ENCODE assay signal across 1 cellular context in the genomic region with DNA sequence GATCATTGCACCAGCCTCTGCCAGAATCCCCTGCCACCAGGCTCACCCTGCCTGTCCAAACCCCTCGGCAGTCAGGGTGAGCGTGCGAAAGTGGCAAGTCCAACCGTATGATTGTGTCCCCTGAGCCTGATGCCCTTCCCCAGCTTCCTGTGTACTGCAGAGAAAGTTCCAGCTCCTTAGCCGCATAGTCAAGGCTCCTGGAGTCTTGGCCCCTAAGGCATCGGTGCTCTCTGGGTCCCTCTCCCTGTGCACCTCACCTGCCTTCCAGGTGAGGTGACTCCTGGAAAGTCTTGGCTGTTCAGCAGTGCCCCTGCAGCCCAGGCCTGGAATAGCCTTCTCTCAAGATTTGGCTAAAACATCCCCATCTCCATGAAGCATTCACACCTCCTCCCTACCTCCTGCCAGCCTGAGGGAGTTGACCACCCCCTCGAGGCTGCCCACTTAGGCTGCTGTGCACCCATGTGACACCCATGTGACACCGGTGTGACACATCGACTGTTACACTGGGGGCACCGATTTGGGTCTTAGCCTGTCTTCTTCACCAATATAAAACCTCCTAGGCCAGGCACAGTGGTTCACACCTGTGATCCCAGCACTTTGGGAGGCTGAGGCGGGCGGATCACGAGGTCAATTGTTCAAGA.
TF ChIP-seq lines count a peak whose summit lies in the region.

No MANE protein-coding gene starts in this region.

TF ChIP-seq in IMR-90, 13 proteins besides CTCF, POLR2A, EP300 and RAD21 (continued from another document):
- TF ChIP-seq MAZ (IDR thresholded peaks at IDR 0.05; ENCODE audit: borderline replicate concordance, low read depth, low read length) = no peak
- TF ChIP-seq NFE2L2 (IDR thresholded peaks at IDR 0.05; ENCODE audit: low read depth, low read length) = no peak
- no peak for TF ChIP-seq FOS (IDR thresholded peaks at IDR 0.05; ENCODE audit: low read depth, low read length)
